17 cellular contexts compared by ENCODE assay signal in genomic region chr7:95694334-95694733, GRCh38.
DNase-seq lines count a peak whose midpoint lies in the region; ATAC-seq and TF ChIP-seq lines count a peak whose summit lies in the region.
"Had no signal": no experiment of that assay in that cellular context is flagged by ENCODE, and none has a peak within 500 bp of the region (broad histone marks: within the 10 kb centered on the region; RNA-seq: fewer than 3 reads in every experiment).

No MANE protein-coding gene starts in this region.

- H3K4me2 ChIP-seq in PC-9 (peak overlapping the region; percentile 11; the same call in 1 of the 2 replicates), neural cell (ENCODE audit: low read length) (no peak overlapping the region)
- H3K4me2 ChIP-seq: BLaER1 treated with 17β-estradiol and CSF1 and Interleukin-3, amounts not matched to agents 10 nM and 100 nM had no signal

- BruUV-seq in PC-9 (replicated peaks; lab: Mats Ljungman, UMichigan): no TSS peak

- no peak for ATAC-seq in lower lobe of right lung
- ATAC-seq in aorta (ENCODE audit: low FRiP score): no peak
- no peak for ATAC-seq in GM18502 (IDR thresholded peaks at IDR 0.05; ENCODE audit: poor library complexity, unreplicated experiment)
- ATAC-seq: CD8-positive, alpha-beta T cell; Right ventricle myocardium inferior had no signal

- H3K27ac ChIP-seq in PC-9 (peak overlapping the region; percentile 56), neural cell (ENCODE audit: low read length) (no peak overlapping the region), lower lobe of right lung (no peak overlapping the region), aorta (ENCODE audit: low read depth in 1 of 2, low read length in 2 of 2) (no peak overlapping the region)
- H3K27ac ChIP-seq: BLaER1 treated with 17β-estradiol and CSF1 and Interleukin-3, amounts not matched to agents 10 nM and 100 nM; SJSA1 had no signal

- TF ChIP-seq CTCF in PC-9 (conservative IDR thresholded peaks at IDR 0.05) (0 out of 2 replicates have a peak, but pooled peaks have one; percentile 31), neural cell (IDR thresholded peaks at IDR 0.05; ENCODE audit: poor library complexity, severe bottlenecking) (peak; percentile 53), lower lobe of right lung (IDR thresholded peaks at IDR 0.05) (no peak)

- no peak overlapping the region for H3K9ac ChIP-seq in neural cell (ENCODE audit: low read length)
- H3K9ac ChIP-seq: BLaER1 treated with 17β-estradiol and CSF1 and Interleukin-3, amounts not matched to agents 10 nM and 100 nM had no signal

- WGBS in aorta, 2 donors: 69 to 71% methylated on average over 2 of the region's 2 CpGs

- no peaks in the 10 kb centered on the region for H3K36me3 ChIP-seq in PC-9 (ENCODE audit: low read depth)
- H3K36me3 ChIP-seq in neural cell (ENCODE audit: insufficient read depth, low read length): no peaks in the 10 kb centered on the region
- no peaks in the 10 kb centered on the region for H3K36me3 ChIP-seq in lower lobe of right lung
- no peaks in the 10 kb centered on the region for H3K36me3 ChIP-seq in aorta (ENCODE audit: control insufficient read depth in 1 of 2, insufficient read depth in 2 of 2, low read length in 1 of 2)
- H3K36me3 ChIP-seq: BLaER1 treated with 17β-estradiol and CSF1 and Interleukin-3, amounts not matched to agents 10 nM and 100 nM; SJSA1 had no signal

- no peak overlapping the region for H3K4me3 ChIP-seq in PC-9
- H3K4me3 ChIP-seq in neural cell (ENCODE audit: low read length): no peak overlapping the region
- no peak overlapping the region for H3K4me3 ChIP-seq in lower lobe of right lung
- H3K4me3 ChIP-seq in aorta (ENCODE audit: low read length in 2 of 2): no peak overlapping the region
- H3K4me3 ChIP-seq: BLaER1 treated with 17β-estradiol and CSF1 and Interleukin-3, amounts not matched to agents 10 nM and 100 nM; SJSA1 had no signal

- POLR2A ChIA-PET in PC-9 (lab: Charles Lee; ENCODE audit: unreplicated experiment): interaction anchor here (0.6 kb wide), 1 partner anchor 86 kb away, joined by 16 read pairs; no protein-coding TSS in a partner anchor

- H3K9me3 ChIP-seq in PC-9 (ENCODE audit: insufficient read depth, low read depth): no peaks in the 10 kb centered on the region
- no peaks in the 10 kb centered on the region for H3K9me3 ChIP-seq in neural cell (ENCODE audit: low read length)
- no peaks in the 10 kb centered on the region for H3K9me3 ChIP-seq in lower lobe of right lung
- H3K9me3 ChIP-seq in aorta (ENCODE audit: control insufficient read depth, low read length): no peaks in the 10 kb centered on the region
- H3K9me3 ChIP-seq: BLaER1 treated with 17β-estradiol and CSF1 and Interleukin-3, amounts not matched to agents 10 nM and 100 nM; SJSA1 had no signal

- CTCF ChIA-PET in PC-9 (lab: Charles Lee): interaction anchor here (0.6 to 0.8 kb wide), 3 partner anchors 222 to 1259 kb away, joined by 3 to 5 read pairs (median 3); no protein-coding TSS in a partner anchor

- H3K27me3 ChIP-seq in PC-9 (ENCODE audit: insufficient read depth, low read depth) (no peaks in the 10 kb centered on the region), neural cell (ENCODE audit: insufficient read depth, low read depth, low read length) (no peaks in the 10 kb centered on the region), lower lobe of right lung (ENCODE audit: low read depth) (no peaks in the 10 kb centered on the region), aorta (ENCODE audit: control insufficient read depth in 1 of 2, insufficient read depth in 2 of 2, low read length in 1 of 2) (no peaks in the 10 kb centered on the region)
- H3K27me3 ChIP-seq: BLaER1 treated with 17β-estradiol and CSF1 and Interleukin-3, amounts not matched to agents 10 nM and 100 nM; SJSA1 had no signal

- intact Hi-C loops in PC-9 (cut with micrococcal nuclease; ENCODE audit: unreplicated experiment): loop anchor here (5.0 kb wide), 2 partner anchors 297 to 1252 kb away; partner anchors contain the start of gene PON3
- intact Hi-C loops in lower lobe of right lung (cut with DNase I): no loop called here
- intact Hi-C loops in aorta (cut with DNase I): no loop called here

- H3K79me2 ChIP-seq in PC-9 (ENCODE audit: low read depth): no peaks in the 10 kb centered on the region
- no peaks in the 10 kb centered on the region for H3K79me2 ChIP-seq in neural cell (replicated peaks; ENCODE audit: insufficient read depth, low read length)

- no peaks in the 10 kb centered on the region for H4K20me1 ChIP-seq in PC-9 (ENCODE audit: insufficient read depth)
- no peaks in the 10 kb centered on the region for H4K20me1 ChIP-seq in neural cell (ENCODE audit: insufficient read depth)
- H4K20me1 ChIP-seq: BLaER1 treated with 17β-estradiol and CSF1 and Interleukin-3, amounts not matched to agents 10 nM and 100 nM had no signal

- DNase-seq in NCI-H748 (lab: John Stamatoyannopoulos, UW; ENCODE audit: unreplicated experiment): peak; percentile 3
- no peak for DNase-seq in NCI-H748 treated with DMSO at 0.1 percent for 48 hours (lab: John Stamatoyannopoulos, UW)
- peak; percentile 22 for DNase-seq in DMS53 treated with DMSO at 0.1 percent for 48 hours (lab: John Stamatoyannopoulos, UW; ENCODE audit: unreplicated experiment)
- DNase-seq in PC-9: no peak
- no peak for DNase-seq in lower lobe of right lung
- DNase-seq in aorta: no peak
- DNase-seq: CD8-positive, alpha-beta T cell; GOT3; NCI-H1436; NCI-H187 treated with DMSO at 0.1 percent for 48 hours; NCI-H774; T-helper 9 cell had no signal

- H2AFZ ChIP-seq in PC-9 (peak overlapping the region; percentile 6; the same call in 1 of the 2 replicates), neural cell (ENCODE audit: low read depth, low read length) (no peak overlapping the region)

- H3F3A ChIP-seq in PC-9 (ENCODE audit: insufficient read depth, low read depth): no peaks in the 10 kb centered on the region
- H3F3A ChIP-seq in neural cell (ENCODE audit: insufficient read depth, low read length, poor library complexity, severe bottlenecking): no peaks in the 10 kb centered on the region

- no peak for TF ChIP-seq EP300 in neural cell (conservative IDR thresholded peaks at IDR 0.05; ENCODE audit: poor library complexity, severe bottlenecking)

- H3K4me1 ChIP-seq in PC-9 (replicated peaks; ENCODE audit: insufficient read depth): peaks cover 15% of the 10 kb centered on the region
- no peaks in the 10 kb centered on the region for H3K4me1 ChIP-seq in lower lobe of right lung
- H3K4me1 ChIP-seq in aorta (ENCODE audit: control insufficient read depth in 1 of 2, insufficient read depth in 2 of 2, low read length in 2 of 2): no peaks in the 10 kb centered on the region
- H3K4me1 ChIP-seq: BLaER1 treated with 17β-estradiol and CSF1 and Interleukin-3, amounts not matched to agents 10 nM and 100 nM; SJSA1 had no signal

- TF ChIP-seq RAD21 in neural cell (conservative IDR thresholded peaks at IDR 0.05): peak; percentile 41

- no peaks in the 10 kb centered on the region for H3K9me2 ChIP-seq in PC-9 (ENCODE audit: insufficient read depth)
- H3K9me2 ChIP-seq in neural cell (ENCODE audit: insufficient read depth, low read length): no peaks in the 10 kb centered on the region

TF ChIP-seq in neural cell, 6 proteins besides CTCF, POLR2A, EP300 and RAD21:
- TF ChIP-seq TAF1 (IDR thresholded peaks at IDR 0.05; ENCODE audit: low read depth) (no peak), POLR2AphosphoS5 (IDR thresholded peaks at IDR 0.05) (no peak), EZH2 (IDR thresholded peaks at IDR 0.05; ENCODE audit: borderline replicate concordance, insufficient read depth, low read length, poor library complexity, severe bottlenecking) (no peak), SMC3 (conservative IDR thresholded peaks at IDR 0.05; ENCODE audit: poor library complexity) (no peak), MXI1 (conservative IDR thresholded peaks at IDR 0.05; ENCODE audit: poor library complexity, severe bottlenecking) (no peak), REST (IDR thresholded peaks at IDR 0.05; ENCODE audit: borderline replicate concordance) (no peak)

Comparison
In these comparisons a context has a peak if more than half of its experiments do, and no peak if none do; other contexts are left out.
1. DNase-seq: peak in NCI-H748 (single experiment) and DMS53 treated with DMSO at 0.1 percent for 48 hours (single experiment); none in NCI-H748 treated with DMSO at 0.1 percent for 48 hours (single experiment), PC-9 (0 of 2), lower lobe of right lung (single experiment) and aorta (0 of 2).